20 cellular contexts compared by ENCODE assay signal in genomic region chr5:28810751-28811136, GRCh38.
DNase-seq lines count a peak whose midpoint lies in the region; TF ChIP-seq lines count a peak whose summit lies in the region.
"Had no signal": no experiment of that assay in that cellular context is flagged by ENCODE, and none has a peak within 500 bp of the region (broad histone marks: within the 10 kb centered on the region; RNA-seq: fewer than 3 reads in every experiment).

No MANE protein-coding gene starts in this region.

- H3K27me3 ChIP-seq in PC-9 (ENCODE audit: insufficient read depth, low read depth) = no peaks in the 10 kb centered on the region
- H3K27me3 ChIP-seq in neural progenitor cell = no peaks in the 10 kb centered on the region
- H3K27me3 ChIP-seq in tibial artery = no peaks in the 10 kb centered on the region
- H3K27me3 ChIP-seq: heart left ventricle, left lung had no signal

- H3K4me2 ChIP-seq in PC-9 (no peak overlapping the region), neural progenitor cell (no peak overlapping the region)

- no peaks in the 10 kb centered on the region for H3K36me3 ChIP-seq in PC-9 (ENCODE audit: low read depth)
- no peaks in the 10 kb centered on the region for H3K36me3 ChIP-seq in neural progenitor cell
- no peaks in the 10 kb centered on the region for H3K36me3 ChIP-seq in tibial artery
- H3K36me3 ChIP-seq: heart left ventricle, left lung, WERI-Rb-1 had no signal

- H2AFZ ChIP-seq in PC-9 (no peak overlapping the region; the same call in 1 of the 2 replicates), neural progenitor cell (replicated peaks) (no peak overlapping the region)

- H3K4me1 Mint-ChIP-seq in neural progenitor cell = no peaks in the 10 kb centered on the region
- H3K4me1 Mint-ChIP-seq: T-helper 17 cell had no signal

- H3K27me3 Mint-ChIP-seq in neural progenitor cell (ENCODE audit: insufficient read depth, low read depth) = no peaks in the 10 kb centered on the region
- H3K27me3 Mint-ChIP-seq: activated CD4-positive, alpha-beta memory T cell treated with anti-CD3 and anti-CD28 coated beads for 36 hours; T-helper 17 cell had no signal

- CTCF ChIA-PET in PC-9 (lab: Charles Lee) = no interaction called here

- no peaks in the 10 kb centered on the region for H3K36me3 Mint-ChIP-seq in neural progenitor cell
- H3K36me3 Mint-ChIP-seq: activated CD4-positive, alpha-beta memory T cell treated with anti-CD3 and anti-CD28 coated beads for 36 hours had no signal

- H3K9me2 ChIP-seq in PC-9 (ENCODE audit: insufficient read depth) = no peaks in the 10 kb centered on the region

- peak; percentile 17; the same call in 1 of the 2 replicates for TF ChIP-seq CTCF in LNCAP (IDR thresholded peaks at IDR 0.05)
- peak; percentile 35; the same call in 1 of the 2 replicates for TF ChIP-seq CTCF in PC-9 (conservative IDR thresholded peaks at IDR 0.05)
- TF ChIP-seq CTCF in neural progenitor cell (IDR thresholded peaks at IDR 0.05) = peak; percentile 24
- no peak for TF ChIP-seq CTCF in tibial artery (IDR thresholded peaks at IDR 0.05)

- no peak overlapping the region for H3K9ac ChIP-seq in neural progenitor cell

- no TSS peak for BruUV-seq in PC-9 (replicated peaks; lab: Mats Ljungman, UMichigan)

- H3K4me3 Mint-ChIP-seq in neural progenitor cell = no peak overlapping the region
- H3K4me3 Mint-ChIP-seq: activated CD4-positive, alpha-beta memory T cell treated with anti-CD3 and anti-CD28 coated beads for 36 hours; T-helper 17 cell had no signal

- DNase-seq in ELR (ENCODE audit: low read depth) = peak; percentile 1
- no peak for DNase-seq in PC-9
- no peak for DNase-seq in neural progenitor cell (ENCODE audit: low spot score)
- no peak for DNase-seq in tibial artery
- no peak for DNase-seq in germinal center (ENCODE audit: low spot score)
- DNase-seq in stimulated activated naive CD4-positive, alpha-beta T cell treated with Interleukin-2 at 50 U/mL for 16 hours (lab: John Stamatoyannopoulos, UW) = no peak
- DNase-seq: activated CD4-positive, alpha-beta memory T cell treated with anti-CD3 and anti-CD28 coated beads for 36 hours; activated naive CD4-positive, alpha-beta T cell treated with Interleukin-2 at 50 U/mL for 16 hours; activated T-cell treated with anti-CD3 and anti-CD28 coated beads, Interleukin-2, amount 50 U/mL, for 1 hour; effector memory CD4-positive, alpha-beta T cell; midbrain; NCI-H187 treated with DMSO at 0.1 percent for 48 hours; NCI-H510A; SHP77 treated with DMSO at 0.1 percent for 48 hours; stimulated activated CD4-positive, alpha-beta T cell treated with anti-CD3 and anti-CD28 coated beads, Interleukin-12 subunit alpha, Interleukin-12 subunit beta, amount 100 ng/mL, for 4 hours; T-helper 17 cell; WERI-Rb-1 had no signal

- H3K9me3 Mint-ChIP-seq in neural progenitor cell = peaks cover 7% of the 10 kb centered on the region

- no peak overlapping the region for H3K27ac Mint-ChIP-seq in neural progenitor cell
- H3K27ac Mint-ChIP-seq: activated CD4-positive, alpha-beta memory T cell treated with anti-CD3 and anti-CD28 coated beads for 36 hours; T-helper 17 cell had no signal

- H3K4me1 ChIP-seq in PC-9 (replicated peaks; ENCODE audit: insufficient read depth) (no peaks in the 10 kb centered on the region), neural progenitor cell (no peaks in the 10 kb centered on the region), tibial artery (no peaks in the 10 kb centered on the region)
- H3K4me1 ChIP-seq: heart left ventricle, left lung had no signal

- H3F3A ChIP-seq in PC-9 (ENCODE audit: insufficient read depth, low read depth) = no peaks in the 10 kb centered on the region
- no peaks in the 10 kb centered on the region for H3F3A ChIP-seq in neural progenitor cell (ENCODE audit: low read depth)

- intact Hi-C loops in PC-9 (cut with micrococcal nuclease; ENCODE audit: unreplicated experiment) = no loop called here
- intact Hi-C loops in tibial artery (cut with DNase I; ENCODE audit: low total_unique reads) = no loop called here

- POLR2A ChIA-PET in PC-9 (lab: Charles Lee; ENCODE audit: unreplicated experiment) = no interaction called here

- H4K20me1 ChIP-seq in PC-9 (ENCODE audit: insufficient read depth) (no peaks in the 10 kb centered on the region), neural progenitor cell (ENCODE audit: low read depth) (no peaks in the 10 kb centered on the region)

- H3K4me3 ChIP-seq in PC-9 = no peak overlapping the region
- no peak overlapping the region for H3K4me3 ChIP-seq in neural progenitor cell
- H3K4me3 ChIP-seq in tibial artery = no peak overlapping the region
- H3K4me3 ChIP-seq: left lung had no signal

- H3K27ac ChIP-seq in PC-9 (no peak overlapping the region), neural progenitor cell (no peak overlapping the region), tibial artery (no peak overlapping the region)
- H3K27ac ChIP-seq: heart left ventricle, left lung, WERI-Rb-1 had no signal

- H3K79me2 ChIP-seq in PC-9 (ENCODE audit: low read depth) (no peaks in the 10 kb centered on the region), neural progenitor cell (ENCODE audit: low read depth) (no peaks in the 10 kb centered on the region)

- 0 out of 2 replicates have a peak, but pooled peaks cover 4% of the 10 kb centered on the region for H3K9me3 ChIP-seq in PC-9 (ENCODE audit: insufficient read depth, low read depth)
- H3K9me3 ChIP-seq in neural progenitor cell (ENCODE audit: low read depth) = no peaks in the 10 kb centered on the region
- peaks cover 0 to 8% (median 0%) of the 10 kb centered on the region in 3 donors for H3K9me3 ChIP-seq in tibial artery

Comparison
In these comparisons a context has a peak if more than half of its experiments do, and no peak if none do; other contexts are left out.
1. CTCF ChIP-seq: peak in LNCAP (single experiment), PC-9 (single experiment) and neural progenitor cell (single experiment); none in tibial artery (0 of 2).